Comparison of ENCODE assay signal across 20 cellular contexts in the genomic region with DNA sequence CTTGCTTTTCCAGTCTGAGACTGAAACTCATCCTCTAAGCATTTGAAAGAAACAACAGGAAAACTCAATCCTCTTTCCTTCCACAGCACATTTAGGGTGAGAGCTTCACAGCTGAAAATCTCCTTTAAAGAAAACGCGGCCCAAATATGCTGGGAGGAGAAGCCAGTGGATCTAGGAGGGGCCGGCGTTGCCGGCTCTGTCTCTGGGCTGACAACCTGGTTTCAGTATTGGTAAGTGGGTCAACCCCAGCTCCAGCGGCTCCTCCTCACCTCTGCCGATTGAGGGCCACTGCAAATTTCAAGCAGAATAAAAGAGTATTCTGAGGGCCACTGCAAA.
A peak's percentile ranks its signal among the peaks of the same experiment; 100 is the strongest.
DNase-seq lines count a peak whose midpoint lies in the region; ATAC-seq, FAIRE-seq and TF ChIP-seq lines count a peak whose summit lies in the region.
"Had no signal": no experiment of that assay in that cellular context is flagged by ENCODE, and none has a peak within 500 bp of the region (broad histone marks: within the 10 kb centered on the region; RNA-seq: fewer than 3 reads in every experiment).

No MANE protein-coding gene starts in this region.

- DNase-seq in HepG2 (ENCODE audit: low spot score) (no peak), right lobe of liver (no peak), esophagus muscularis mucosa (ENCODE audit: extremely low spot score) (peak; percentile 87), lung (ENCODE audit: low spot score) (peak; percentile 16), aorta (no peak)
- DNase-seq: Calu3, DMS153, DND-41, MM.1S, NCI-H2029, NCI-H524 treated with DMSO at 0.1 percent for 48 hours, NCI-H774, PC-9, Right ventricle myocardium superior had no signal

- FAIRE-seq in HepG2 (lab: Jason Lieb, UNC) = no peak
- FAIRE-seq: GM18507 had no signal

- BruUV-seq in HepG2 (replicated peaks; lab: Mats Ljungman, UMichigan) = no TSS peak

- H3K4me1 ChIP-seq in HepG2 (ENCODE audit: insufficient read depth, low read length) = peaks cover 20% of the 10 kb centered on the region
- H3K4me1 ChIP-seq in right lobe of liver = no peaks in the 10 kb centered on the region
- H3K4me1 ChIP-seq in esophagus muscularis mucosa = peaks cover 5 to 51% (median 44%) of the 10 kb centered on the region in 4 donors
- no peaks in the 10 kb centered on the region for H3K4me1 ChIP-seq in lung (ENCODE audit: control insufficient read depth in 2 of 2, insufficient read depth in 2 of 2, low read length in 2 of 2)
- no peaks in the 10 kb centered on the region for H3K4me1 ChIP-seq in aorta (ENCODE audit: control insufficient read depth in 1 of 2, insufficient read depth in 2 of 2, low read length in 2 of 2)

- WGBS in HepG2 (ENCODE audit: low lambda C conversion rate) = 32% methylated on average over 7 of the region's 7 CpGs
- WGBS in right lobe of liver (ENCODE audit: insufficient coverage, low coverage, low lambda C conversion rate, missing lambda C conversion rate) = 49% methylated on average over 7 of the region's 7 CpGs
- 57% methylated on average over 7 of the region's 7 CpGs for WGBS in esophagus muscularis mucosa
- WGBS in lung, 2 donors = 69 to 80% methylated on average over 7 of the region's 7 CpGs
- WGBS in aorta, 2 donors = 88 to 93% methylated on average over 7 of the region's 7 CpGs

- no peaks in the 10 kb centered on the region for H3K79me2 ChIP-seq in HepG2 (ENCODE audit: insufficient read depth, low read length)

- H2AFZ ChIP-seq in HepG2 (ENCODE audit: low read length) = no peak overlapping the region
- H2AFZ ChIP-seq: PC-9 had no signal

- 0 out of 3 replicates have a peak, but pooled peaks have one; percentile 29 for ATAC-seq in HepG2
- no peak for ATAC-seq in right lobe of liver
- no peak for ATAC-seq in lung (ENCODE audit: insufficient read depth, low FRiP score)
- ATAC-seq in aorta (ENCODE audit: low FRiP score) = peak; percentile 16
- ATAC-seq in GM19397 (IDR thresholded peaks at IDR 0.05; ENCODE audit: unreplicated experiment) = no peak
- ATAC-seq in GM19023 (IDR thresholded peaks at IDR 0.05; ENCODE audit: unreplicated experiment) = no peak
- ATAC-seq in HG03135 (IDR thresholded peaks at IDR 0.05; ENCODE audit: unreplicated experiment) = no peak

- H3K4me2 ChIP-seq in HepG2 (ENCODE audit: low read depth, low read length) = peak overlapping the region; percentile 60
- H3K4me2 ChIP-seq: PC-9 had no signal

- no peak overlapping the region for H3K27ac ChIP-seq in HepG2 (ENCODE audit: extremely low read length, insufficient read depth, low read length)
- no peak overlapping the region for H3K27ac ChIP-seq in right lobe of liver
- no peak overlapping the region for H3K27ac ChIP-seq in esophagus muscularis mucosa (replicated peaks in 1 of 4)
- H3K27ac ChIP-seq in lung (ENCODE audit: low read depth in 1 of 2, low read length in 1 of 2) = no peak overlapping the region
- no peak overlapping the region for H3K27ac ChIP-seq in aorta (ENCODE audit: low read depth in 1 of 2, low read length in 2 of 2)
- H3K27ac ChIP-seq: 22Rv1, KMS-11, PC-9 had no signal

- no peak overlapping the region for H3K9ac ChIP-seq in HepG2 (ENCODE audit: insufficient read depth, low read depth, low read length)
- H3K9ac ChIP-seq: KMS-11 had no signal

- TF ChIP-seq EP300 in HepG2 (IDR thresholded peaks at IDR 0.05; ENCODE audit: low read depth in 2 of 2, low read length in 2 of 2) (no peak), HepG2 (CRISPR knock-in tag; IDR thresholded peaks at IDR 0.05; ENCODE audit: borderline replicate concordance) (no peak), esophagus muscularis mucosa (IDR thresholded peaks at IDR 0.05) (no peak)

- no peak for TF ChIP-seq CTCF in HepG2 (CRISPR knock-in tag; IDR thresholded peaks at IDR 0.05)
- no peak for TF ChIP-seq CTCF in right lobe of liver (IDR thresholded peaks at IDR 0.05)
- TF ChIP-seq CTCF in esophagus muscularis mucosa (IDR thresholded peaks at IDR 0.05) = no peak
- no peak for TF ChIP-seq CTCF in lung (IDR thresholded peaks at IDR 0.05; ENCODE audit: control extremely low read depth, extremely low read depth)

- POLR2A ChIA-PET in HepG2 (lab: Yijun Ruan, JAX) = no interaction called here

- no peak for TF ChIP-seq RAD21 in HepG2 (CRISPR knock-in tag; IDR thresholded peaks at IDR 0.05)

- H3K27me3 ChIP-seq in HepG2 (ENCODE audit: control insufficient read depth in 1 of 2, insufficient read depth in 2 of 2, low read length in 2 of 2) = peaks cover 2 to 14% of the 10 kb centered on the region in 2 experiments; a peak in 2 of 5 replicates
- H3K27me3 ChIP-seq in right lobe of liver = no peaks in the 10 kb centered on the region
- H3K27me3 ChIP-seq in esophagus muscularis mucosa = peaks cover 0 to 40% (median 1%) of the 10 kb centered on the region in 4 donors
- peaks cover 5% of the 10 kb centered on the region for H3K27me3 ChIP-seq in lung (ENCODE audit: control insufficient read depth, insufficient read depth)
- no peaks in the 10 kb centered on the region for H3K27me3 ChIP-seq in aorta (ENCODE audit: control insufficient read depth in 1 of 2, insufficient read depth in 2 of 2, low read length in 1 of 2)

- CTCF ChIA-PET in HepG2 (lab: Yijun Ruan, JAX; ENCODE audit: low intra/inter-chr PET ratio, low total read pairs) = interaction anchor here (1.3 to 4.0 kb wide), 3 partner anchors 324 to 394 kb away, joined by 5 to 64 read pairs (median 10); no protein-coding TSS in a partner anchor

- H3K36me3 ChIP-seq in HepG2 (replicated peaks in 1 of 2; ENCODE audit: control insufficient read depth in 1 of 2, insufficient read depth in 2 of 2, low read length in 2 of 2) (no peaks in the 10 kb centered on the region), right lobe of liver (no peaks in the 10 kb centered on the region), esophagus muscularis mucosa (no peaks in the 10 kb centered on the region), lung (ENCODE audit: control insufficient read depth in 2 of 2, insufficient read depth in 2 of 2, low read length in 2 of 2) (no peaks in the 10 kb centered on the region), aorta (ENCODE audit: control insufficient read depth in 1 of 2, insufficient read depth in 2 of 2, low read length in 1 of 2) (no peaks in the 10 kb centered on the region)

- H3K9me3 ChIP-seq in HepG2 (ENCODE audit: low read length) (no peaks in the 10 kb centered on the region), right lobe of liver (no peaks in the 10 kb centered on the region), esophagus muscularis mucosa (no peaks in the 10 kb centered on the region), lung (ENCODE audit: control insufficient read depth in 2 of 2, insufficient read depth in 1 of 2, low read length in 1 of 2) (peaks cover 0 to 6% of the 10 kb centered on the region in 2 donors), aorta (ENCODE audit: control insufficient read depth, low read length) (no peaks in the 10 kb centered on the region)

- in situ Hi-C loops in HepG2 (cut with HindIII; ENCODE audit: extremely low pct_ligation_motif_present, low pct_unique_long_range_greater_than_20kb) = loop anchor here (5.0 to 25.0 kb wide), 2 partner anchors 385 to 880 kb away; no protein-coding TSS in a partner anchor

- H3K4me3 ChIP-seq in HepG2 (replicated peaks in 1 of 3; ENCODE audit: insufficient read depth in 1 of 3, low read depth in 2 of 3, low read length in 3 of 3) (peak overlapping the region in 1 of 3 experiments; percentile 21; a peak in 1 of 6 replicates), right lobe of liver (no peak overlapping the region), esophagus muscularis mucosa (peak overlapping the region in 1 of 4 donors; percentile 13), lung (no peak overlapping the region), aorta (ENCODE audit: low read length in 2 of 2) (no peak overlapping the region)
- H3K4me3 ChIP-seq: PC-9 had no signal

- intact Hi-C loops in HepG2 (cut with micrococcal nuclease; ENCODE audit: unreplicated experiment) (loop anchor here (1.0 kb wide), 2 partner anchors 325 to 385 kb away; no protein-coding TSS in a partner anchor), right lobe of liver (cut with DNase I) (loop anchor here (5.0 kb wide), 1 partner anchor 385 kb away; no protein-coding TSS in a partner anchor), esophagus muscularis mucosa (cut with DNase I) (loop anchor here (1.0 to 10.0 kb wide), 2 partner anchors 222 to 385 kb away; no protein-coding TSS in a partner anchor), aorta (cut with DNase I) (loop anchor here (2.0 to 10.0 kb wide), 4 partner anchors 75 to 384 kb away; a partner anchor contains a TSS)

- TF ChIP-seq POLR2A in HepG2 (IDR thresholded peaks at IDR 0.05; ENCODE audit: insufficient read depth in 1 of 2, low read depth in 2 of 2, low read length in 2 of 2) (no peak), right lobe of liver (IDR thresholded peaks at IDR 0.05) (no peak), esophagus muscularis mucosa (IDR thresholded peaks at IDR 0.05; ENCODE audit: low read depth) (no peak)

- no peaks in the 10 kb centered on the region for H4K20me1 ChIP-seq in HepG2 (ENCODE audit: insufficient read depth, low read length)

Comparison
In these comparisons a context has a peak if more than half of its experiments do, and no peak if none do; other contexts are left out.
1. ATAC-seq: peak in HepG2 (single experiment) and aorta (single experiment); none in right lobe of liver (0 of 4), lung (single experiment), GM19397 (single experiment), GM19023 (single experiment) and HG03135 (single experiment).
2. DNase-seq: peak in esophagus muscularis mucosa (single experiment) and lung (single experiment); none in HepG2 (single experiment), right lobe of liver (0 of 3) and aorta (0 of 2).